In genomic region chr11:65842144-65842543, GRCh38 we compare ENCODE assay signal across 23 cellular contexts. TPM values are rescaled to one million over a fixed set of nuclear protein-coding genes. Genes with fewer than 3 reads are reported as not detected.
"Had no signal": no experiment of that assay in that cellular context is flagged by ENCODE, and none has a peak within 500 bp of the region (broad histone marks: within the 10 kb centered on the region; RNA-seq: fewer than 3 reads in every experiment).

No MANE protein-coding gene starts in this region.

- H3K4me3 Mint-ChIP-seq: naive thymus-derived CD4-positive, alpha-beta T cell; nephron progenitor cell had no signal

- DNase-seq: colonic mucosa; dermis blood vessel endothelial cell; heart left ventricle; hippocampal formation; mesendoderm; naive thymus-derived CD4-positive, alpha-beta T cell; nephron progenitor cell; psoas muscle; retina; right lobe of liver; spleen; stimulated activated CD4-positive, alpha-beta T cell treated with anti-CD3 and anti-CD28 coated beads, Interleukin-15, amount 100 ng/mL, for 24 hours; stimulated activated CD4-positive, alpha-beta T cell treated with anti-CD3 and anti-CD28 coated beads, Interleukin-1b, Interleukin-23, amount 100 ng/mL, for 48 hours; stimulated activated naive CD4-positive, alpha-beta T cell; stomach; substantia nigra; upper lobe of left lung; uterus had no signal

- ATAC-seq: heart left ventricle; naive thymus-derived CD4-positive, alpha-beta T cell; psoas muscle; right lobe of liver had no signal

- H3K27ac Mint-ChIP-seq: naive thymus-derived CD4-positive, alpha-beta T cell; nephron progenitor cell had no signal

- H3K4me1 ChIP-seq: colonic mucosa, heart left ventricle, psoas muscle, right lobe of liver, spleen, upper lobe of left lung, uterus had no signal

- H3K27me3 ChIP-seq: colonic mucosa, heart left ventricle, right lobe of liver, spleen, stomach, upper lobe of left lung, uterus had no signal

- FAIRE-seq: frontal cortex had no signal

- H3K4me1 Mint-ChIP-seq: nephron progenitor cell had no signal

- H3K27ac ChIP-seq: colonic mucosa, heart left ventricle, psoas muscle, right lobe of liver, spleen, stomach, thoracic aorta, upper lobe of left lung, uterus had no signal

- H3K36me3 ChIP-seq: colonic mucosa, heart left ventricle, right lobe of liver, spleen, stomach, thoracic aorta, upper lobe of left lung, uterus had no signal

- H3K27me3 Mint-ChIP-seq: naive thymus-derived CD4-positive, alpha-beta T cell had no signal

- H3K4me3 ChIP-seq: colonic mucosa, heart left ventricle, psoas muscle, right lobe of liver, spleen, stomach, thoracic aorta, upper lobe of left lung, uterus had no signal

- H3K36me3 Mint-ChIP-seq: naive thymus-derived CD4-positive, alpha-beta T cell had no signal

- H3K9me3 ChIP-seq: colonic mucosa, heart left ventricle, psoas muscle, right lobe of liver, spleen, stomach, thoracic aorta, upper lobe of left lung, uterus had no signal

- H3K9me3 Mint-ChIP-seq: naive thymus-derived CD4-positive, alpha-beta T cell had no signal

RNA-seq across cellular contexts. Expression of gene SNX32, which starts 8.4 kb away (rescaled TPM):
- total RNA-seq: glomerular endothelial cell, psoas muscle had no signal

RNA-seq across cellular contexts. Expression of gene CTSW, which starts 37.5 kb away (rescaled TPM):
- total RNA-seq: dermis blood vessel endothelial cell, fibroblast of lung, frontal cortex, kidney epithelial cell had no signal
- polyA plus RNA-seq: fibroblast of lung had no signal
